ENCODE assay signal across 22 cellular contexts in genomic region chr10:71280825-71281224, GRCh38. TPM values are rescaled to one million over a fixed set of nuclear protein-coding genes. Genes with fewer than 3 reads are reported as not detected.
DNase-seq lines count a peak whose midpoint lies in the region; ATAC-seq and TF ChIP-seq lines count a peak whose summit lies in the region.
"Had no signal": no experiment of that assay in that cellular context is flagged by ENCODE, and none has a peak within 500 bp of the region (broad histone marks: within the 10 kb centered on the region; RNA-seq: fewer than 3 reads in every experiment).

No MANE protein-coding gene starts in this region.

- no peaks in the 10 kb centered on the region for H3K27me3 Mint-ChIP-seq in WTC11 (ENCODE audit: low read depth)
- H3K27me3 Mint-ChIP-seq: IgD-negative memory B cell had no signal

- no peaks in the 10 kb centered on the region for H3K9me3 Mint-ChIP-seq in WTC11
- H3K9me3 Mint-ChIP-seq: HFFc6, IgD-negative memory B cell had no signal

- H3K36me3 Mint-ChIP-seq in WTC11, result peaks cover 4% of the 10 kb centered on the region; the same call in 1 of the 2 replicates

- TF ChIP-seq CTCF in AG04450 (IDR thresholded peaks at IDR 0.05; ENCODE audit: low read depth, low read length) (no peak), HEK293 (tag by site-specific recombination; IDR thresholded peaks at IDR 0.05) (no peak), WTC11 (IDR thresholded peaks at IDR 0.05) (no peak), osteoblast (IDR thresholded peaks at IDR 0.05; ENCODE audit: extremely low read depth, low read depth, low read length) (no peak)

- H3K36me3 ChIP-seq in HEK293 (ENCODE audit: control insufficient read depth in 2 of 2, insufficient read depth in 1 of 2, low read length in 2 of 2) (peaks cover 3 to 56% of the 10 kb centered on the region in 2 experiments; a peak in 2 of 3 replicates), osteoblast (ENCODE audit: insufficient read depth, low read length) (peaks cover 14% of the 10 kb centered on the region), SJCRH30 (no peaks in the 10 kb centered on the region)
- H3K36me3 ChIP-seq: SJSA1 had no signal

- H3K27ac ChIP-seq in AG04450 (ENCODE audit: low read depth, low read length) (peak overlapping the region; percentile 47), HEK293 (ENCODE audit: extremely low read depth, low read depth, low read length) (no peak overlapping the region), osteoblast (ENCODE audit: low read depth, low read length) (no peak overlapping the region), SJCRH30 (no peak overlapping the region)
- H3K27ac ChIP-seq: C4-2B, SJSA1 had no signal

- DNase-seq in AG04450 (ENCODE audit: low read depth, low spot score) (no peak), WTC11 (ENCODE audit: low spot score) (no peak), osteoblast (ENCODE audit: insufficient read length, low spot score, missing footprints) (peak; percentile 31), SJCRH30 (no peak)
- DNase-seq in stimulated activated CD4-positive, alpha-beta T cell treated with anti-CD3 and anti-CD28 coated beads, Interleukin-4, amount 100 ng/mL, for 1 hour, result no peak
- DNase-seq: AML-193; H7; HFFc6; NCI-H1092; NCI-H1417 treated with DMSO at 0.1 percent for 48 hours; NCI-H1694 treated with DMSO at 0.1 percent for 48 hours; NCI-H524; NCI-H748 treated with DMSO at 0.1 percent for 48 hours; NK-92 treated with Interleukin-12 subunit alpha and Interleukin-12 subunit beta, amount 100 ng/mL, for 24 hours; PC-3 had no signal

- H3K27ac Mint-ChIP-seq in WTC11, result peak overlapping the region; percentile 75
- H3K27ac Mint-ChIP-seq: HFFc6, IgD-negative memory B cell had no signal

- POLR2A ChIA-PET in AG04450 (lab: Yijun Ruan, JAX), result interaction anchor here (0.6 kb wide), 1 partner anchor 38 kb away, joined by 4 read pairs; the partner anchor contains the start of gene SLC29A3
- POLR2A ChIA-PET in HEK293 (lab: Yijun Ruan, JAX), result interaction anchor here (0.5 kb wide), 1 partner anchor 72 kb away, joined by 3 read pairs; no protein-coding TSS in a partner anchor
- POLR2A ChIA-PET in WTC11 (lab: Charles Lee), result no interaction called here

- no peak overlapping the region for H3K4me3 Mint-ChIP-seq in WTC11
- H3K4me3 Mint-ChIP-seq: HFFc6, IgD-negative memory B cell had no signal

- ATAC-seq in WTC11 (no peak), GM21526 (IDR thresholded peaks at IDR 0.05; ENCODE audit: low FRiP score, unreplicated experiment) (no peak), HG03135 (IDR thresholded peaks at IDR 0.05; ENCODE audit: unreplicated experiment) (no peak)
- ATAC-seq: PC-3, Right ventricle myocardium inferior had no signal

- H3K4me2 ChIP-seq in osteoblast (ENCODE audit: insufficient read depth, low read length), result no peak overlapping the region

- H3K4me1 ChIP-seq in HEK293 (ENCODE audit: control insufficient read depth, insufficient read depth, low read length) (no peaks in the 10 kb centered on the region), osteoblast (ENCODE audit: insufficient read depth, low read length) (no peaks in the 10 kb centered on the region), SJCRH30 (no peaks in the 10 kb centered on the region)
- H3K4me1 ChIP-seq: SJSA1 had no signal

- no peak overlapping the region for H2AFZ ChIP-seq in osteoblast (ENCODE audit: low read length)

- no peaks in the 10 kb centered on the region for H3K9me3 ChIP-seq in AG04450 (ENCODE audit: control insufficient read depth, insufficient read depth, low read length)
- H3K9me3 ChIP-seq in HEK293 (ENCODE audit: control insufficient read depth, insufficient read depth, low read depth, low read length), result no peaks in the 10 kb centered on the region
- no peaks in the 10 kb centered on the region for H3K9me3 ChIP-seq in osteoblast (ENCODE audit: low read depth, low read length)
- H3K9me3 ChIP-seq in SJCRH30 (replicated peaks), result no peaks in the 10 kb centered on the region
- H3K9me3 ChIP-seq: SJSA1 had no signal

- no peak overlapping the region for H3K4me3 ChIP-seq in AG04450 (ENCODE audit: low read depth, low read length)
- H3K4me3 ChIP-seq in HEK293 (ENCODE audit: low read depth, low read length), result no peak overlapping the region
- H3K4me3 ChIP-seq in osteoblast (ENCODE audit: insufficient read depth, low read length), result no peak overlapping the region
- H3K4me3 ChIP-seq in SJCRH30, result no peak overlapping the region
- H3K4me3 ChIP-seq: SJSA1 had no signal

- no peaks in the 10 kb centered on the region for H3K79me2 ChIP-seq in osteoblast (ENCODE audit: insufficient read depth, low read length)

- H3K4me1 Mint-ChIP-seq in WTC11, result peaks cover 32% of the 10 kb centered on the region
- H3K4me1 Mint-ChIP-seq: IgD-negative memory B cell had no signal

- CTCF ChIA-PET in AG04450 (lab: Charles Lee) (interaction anchor here (1.0 to 3.6 kb wide), 3 partner anchors 10 to 378 kb away, joined by 3 to 25 read pairs (median 6); no protein-coding TSS in a partner anchor), HEK293 (lab: Yijun Ruan, JAX) (interaction anchor here (0.6 to 2.2 kb wide), 5 partner anchors 11 to 365 kb away, joined by 4 to 8 read pairs (median 4); no protein-coding TSS in a partner anchor), WTC11 (lab: Charles Lee) (interaction anchor here (0.8 to 6.3 kb wide), 4 partner anchors 11 to 378 kb away, joined by 3 to 57 read pairs (median 4); partner anchors contain the start of gene UNC5B)

- no peaks in the 10 kb centered on the region for H3K27me3 ChIP-seq in AG04450 (ENCODE audit: control insufficient read depth, insufficient read depth, low read length)
- no peaks in the 10 kb centered on the region for H3K27me3 ChIP-seq in osteoblast (ENCODE audit: insufficient read depth, low read length)
- no peaks in the 10 kb centered on the region for H3K27me3 ChIP-seq in SJCRH30
- H3K27me3 ChIP-seq: SJSA1 had no signal

- H4K20me1 ChIP-seq in osteoblast (ENCODE audit: insufficient read depth, low read length), result peaks cover 15% of the 10 kb centered on the region

TF ChIP-seq in HEK293, 187 proteins besides CTCF, POLR2A, EP300 and RAD21 (continues in another document):
- TF ChIP-seq ZNF112 (tag by site-specific recombination; IDR thresholded peaks at IDR 0.05) (no peak), ZBTB48 (tag by site-specific recombination; IDR thresholded peaks at IDR 0.05) (no peak), ZNF513 (tag by site-specific recombination; IDR thresholded peaks at IDR 0.05) (no peak), ZNF10 (tag by site-specific recombination; IDR thresholded peaks at IDR 0.05) (no peak), ZNF544 (tag by site-specific recombination; IDR thresholded peaks at IDR 0.05) (no peak), ZNF114 (tag by site-specific recombination; IDR thresholded peaks at IDR 0.05) (no peak)

TF ChIP-seq in WTC11, 78 proteins besides CTCF, POLR2A, EP300 and RAD21:
- TF ChIP-seq ZNF317 (CRISPR knock-in tag; IDR thresholded peaks at IDR 0.05; ENCODE audit: borderline replicate concordance, low read depth) (no peak), OVOL2 (CRISPR knock-in tag; IDR thresholded peaks at IDR 0.05; ENCODE audit: borderline replicate concordance) (no peak)

RNA-seq across cellular contexts. Expression of gene SLC29A3, which starts 38.2 kb away (rescaled TPM):
- 2.4 and 3.8 TPM in 2 replicates for polyA plus RNA-seq in AG04450 (2011; rRNA removed)
- polyA minus RNA-seq in AG04450 (2011; rRNA and poly(A)+ RNA removed), result 3.6 and 4.4 TPM in 2 replicates
- 9.2 to 11.1 TPM (median 11.0 TPM) in 3 replicates for total RNA-seq in WTC11 (2021)
- 2.5 and 3.8 TPM in 2 replicates for total RNA-seq in osteoblast
- total RNA-seq in SJCRH30 (2014; rRNA removed; shearing (Covaris generic)), result 1.6 and 1.8 TPM in 2 replicates
